ENCODE assay signal across 3 cellular contexts in genomic region chr9:121066850-121067249, GRCh38.
A peak's percentile ranks its signal among the peaks of the same experiment; 100 is the strongest.
TF ChIP-seq lines count a peak whose summit lies in the region.

No MANE protein-coding gene starts in this region.

TF ChIP-seq in HepG2, 621 proteins besides CTCF, POLR2A, EP300 and RAD21:
- TF ChIP-seq ZNF770 (CRISPR knock-in tag; IDR thresholded peaks at IDR 0.05): peak; percentile 53; the same call in 1 of the 2 replicates
- no peak for TF ChIP-seq ZNF724P (CRISPR knock-in tag; IDR thresholded peaks at IDR 0.05; ENCODE audit: borderline replicate concordance)
TF ChIP-seq in HepG2: peak in this region for 1.

TF ChIP-seq in WTC11, 78 proteins besides CTCF, POLR2A, EP300 and RAD21:
- TF ChIP-seq E2F1 (CRISPR knock-in tag; IDR thresholded peaks at IDR 0.05) (no peak), ZNF232 (CRISPR knock-in tag; IDR thresholded peaks at IDR 0.05) (no peak), ZNF121 (CRISPR knock-in tag; IDR thresholded peaks at IDR 0.05) (0 out of 2 replicates have a peak, but pooled peaks have one; percentile 55)
- TF ChIP-seq, protein P1, sequence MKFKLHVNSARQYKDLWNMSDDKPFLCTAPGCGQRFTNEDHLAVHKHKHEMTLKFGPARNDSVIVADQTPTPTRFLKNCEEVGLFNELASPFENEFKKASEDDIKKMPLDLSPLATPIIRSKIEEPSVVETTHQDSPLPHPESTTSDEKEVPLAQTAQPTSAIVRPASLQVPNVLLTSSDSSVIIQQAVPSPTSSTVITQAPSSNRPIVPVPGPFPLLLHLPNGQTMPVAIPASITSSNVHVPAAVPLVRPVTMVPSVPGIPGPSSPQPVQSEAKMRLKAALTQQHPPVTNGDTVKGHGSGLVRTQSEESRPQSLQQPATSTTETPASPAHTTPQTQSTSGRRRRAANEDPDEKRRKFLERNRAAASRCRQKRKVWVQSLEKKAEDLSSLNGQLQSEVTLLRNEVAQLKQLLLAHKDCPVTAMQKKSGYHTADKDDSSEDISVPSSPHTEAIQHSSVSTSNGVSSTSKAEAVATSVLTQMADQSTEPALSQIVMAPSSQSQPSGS (CRISPR knock-in tag; IDR thresholded peaks at IDR 0.05; ENCODE audit: borderline replicate concordance, low read depth): no peak
TF ChIP-seq in WTC11: peak in this region for 1.

TF ChIP-seq in K562, 482 proteins besides CTCF, POLR2A, EP300 and RAD21:
- TF ChIP-seq ZFPM2 (CRISPR knock-in tag; IDR thresholded peaks at IDR 0.05) (no peak), TFAM (CRISPR knock-in tag; conservative IDR thresholded peaks at IDR 0.05) (no peak), ZNF121 (CRISPR knock-in tag; conservative IDR thresholded peaks at IDR 0.05) (peak; percentile 90), RBM25 (IDR thresholded peaks at IDR 0.05; ENCODE audit: low read depth, low read length, severe bottlenecking) (peak; percentile 48), ZNF79 (CRISPR knock-in tag; IDR thresholded peaks at IDR 0.05; ENCODE audit: low read depth) (no peak), PRMT5 (CRISPR knock-in tag; IDR thresholded peaks at IDR 0.05) (no peak)
